In the genomic region with DNA sequence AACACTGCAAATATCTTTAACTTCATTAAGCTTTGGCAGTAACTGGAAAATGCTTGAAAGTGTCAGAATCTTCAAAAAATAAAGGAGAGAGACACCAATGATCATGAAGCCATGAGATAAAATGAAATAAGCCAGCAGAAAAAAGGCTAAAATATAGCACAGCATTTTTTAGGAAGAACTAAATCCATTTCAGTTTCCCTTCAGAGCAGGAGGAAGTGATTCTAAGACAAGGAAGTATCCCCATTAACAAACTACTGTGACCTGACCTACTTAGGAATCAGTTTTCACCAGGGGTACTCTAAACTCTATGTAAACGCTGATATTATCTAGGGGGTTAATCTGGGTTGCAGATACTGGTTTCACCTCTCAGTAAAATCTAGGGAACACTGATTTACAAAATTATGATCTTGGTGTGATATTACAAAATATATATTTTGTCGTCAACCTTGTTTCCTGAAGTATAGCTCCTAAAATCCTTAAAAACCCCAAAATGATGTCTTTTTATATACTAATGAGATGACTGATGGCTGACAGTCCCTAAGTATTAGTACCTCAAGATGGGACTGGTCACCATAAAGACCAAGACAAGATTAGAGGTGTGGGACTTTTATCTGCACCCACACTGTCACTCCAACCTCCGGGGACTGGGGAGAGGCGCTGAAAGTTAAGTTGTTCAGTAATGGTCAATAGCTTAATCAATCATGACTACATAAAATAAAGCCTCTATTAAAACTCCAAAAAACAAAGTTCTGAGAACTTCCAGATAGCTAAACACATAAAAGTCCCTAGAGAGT, we compare ENCODE assay signal across 10 cellular contexts. TPM values are rescaled to one million over a fixed set of nuclear protein-coding genes. Genes with fewer than 3 reads are reported as not detected.
DNase-seq lines count a peak whose midpoint lies in the region; ATAC-seq and TF ChIP-seq lines count a peak whose summit lies in the region.
"Had no signal": no experiment of that assay in that cellular context is flagged by ENCODE, and none has a peak within 500 bp of the region (broad histone marks: within the 10 kb centered on the region; RNA-seq: fewer than 3 reads in every experiment).

No MANE protein-coding gene starts in this region.

- H3K27me3 Mint-ChIP-seq in stimulated activated naive CD8-positive, alpha-beta T cell treated with anti-CD3 and anti-CD28 coated beads, Interleukin-15, Interleukin-2, amounts not matched to agents 100 ng/mL and 50 ng/mL, for 24 hours: no peaks in the 10 kb centered on the region
- H3K27me3 Mint-ChIP-seq in memory B cell: no peaks in the 10 kb centered on the region

- intact Hi-C loops in cardiac septum (cut with DNase I): no loop called here

- H3K9me3 Mint-ChIP-seq in stimulated activated naive CD8-positive, alpha-beta T cell treated with anti-CD3 and anti-CD28 coated beads, Interleukin-15, Interleukin-2, amounts not matched to agents 100 ng/mL and 50 ng/mL, for 24 hours: no peaks in the 10 kb centered on the region
- no peaks in the 10 kb centered on the region for H3K9me3 Mint-ChIP-seq in memory B cell

- no peak for TF ChIP-seq CTCF in VCaP (conservative IDR thresholded peaks at IDR 0.05)
- no peak for TF ChIP-seq CTCF in omental fat pad (IDR thresholded peaks at IDR 0.05)

- ATAC-seq in stimulated activated naive CD8-positive, alpha-beta T cell treated with anti-CD3 and anti-CD28 coated beads, Interleukin-15, Interleukin-2, amounts not matched to agents 100 U/mL and 50 U/mL, for 24 hours: no peak
- ATAC-seq in memory B cell (ENCODE audit: low read depth): no peak
- ATAC-seq in omental fat pad (ENCODE audit: low FRiP score): no peak
- ATAC-seq: Right ventricle myocardium inferior had no signal

- DNase-seq in stimulated activated naive CD8-positive, alpha-beta T cell treated with anti-CD3 and anti-CD28 coated beads, Interleukin-15, Interleukin-2, amounts not matched to agents 100 U/mL and 50 U/mL, for 24 hours: no peak
- DNase-seq in memory B cell (ENCODE audit: low spot score in 2 of 2): no peak
- DNase-seq in hippocampal formation (lab: John Stamatoyannopoulos, UW): no peak
- no peak for DNase-seq in omental fat pad (ENCODE audit: low spot score)
- DNase-seq in cardiac septum (ENCODE audit: low spot score): no peak
- no peak for DNase-seq in NCI-H1417 (lab: John Stamatoyannopoulos, UW)
- DNase-seq: C1 segment of cervical spinal cord had no signal

- H3K27ac ChIP-seq in VCaP: peak overlapping the region; percentile 98

- H3K4me1 Mint-ChIP-seq in stimulated activated naive CD8-positive, alpha-beta T cell treated with anti-CD3 and anti-CD28 coated beads, Interleukin-15, Interleukin-2, amounts not matched to agents 100 ng/mL and 50 ng/mL, for 24 hours (ENCODE audit: low read depth): peaks cover 40% of the 10 kb centered on the region
- H3K4me1 Mint-ChIP-seq in memory B cell: peaks cover 24% of the 10 kb centered on the region

- H3K4me3 Mint-ChIP-seq in stimulated activated naive CD8-positive, alpha-beta T cell treated with anti-CD3 and anti-CD28 coated beads, Interleukin-15, Interleukin-2, amounts not matched to agents 100 ng/mL and 50 ng/mL, for 24 hours: peak overlapping the region; percentile 34
- H3K4me3 Mint-ChIP-seq in memory B cell: no peak overlapping the region

- peak overlapping the region; percentile 60 for H3K27ac Mint-ChIP-seq in stimulated activated naive CD8-positive, alpha-beta T cell treated with anti-CD3 and anti-CD28 coated beads, Interleukin-15, Interleukin-2, amounts not matched to agents 100 ng/mL and 50 ng/mL, for 24 hours
- peak overlapping the region; percentile 66 for H3K27ac Mint-ChIP-seq in memory B cell

- peaks cover 13% of the 10 kb centered on the region for H3K36me3 Mint-ChIP-seq in stimulated activated naive CD8-positive, alpha-beta T cell treated with anti-CD3 and anti-CD28 coated beads, Interleukin-15, Interleukin-2, amounts not matched to agents 100 ng/mL and 50 ng/mL, for 24 hours (ENCODE audit: low read depth)
- H3K36me3 Mint-ChIP-seq in memory B cell: peaks cover 3% of the 10 kb centered on the region

RNA-seq across cellular contexts. Expression of gene FNBP1, which starts 2.9 kb away (rescaled TPM):
- 10 to 100 TPM; 38.7 to 53.4 (median 45.9) TPM for total RNA-seq in omental fat pad
- total RNA-seq in cardiac septum: 22.6 TPM

RNA-seq across cellular contexts. Expression of gene GPR107, which starts 7.9 kb away (rescaled TPM):
- total RNA-seq in omental fat pad (10 to 100 TPM; 17.5 to 24.1 (median 20.0) TPM), cardiac septum (23.7 TPM)
